17 cellular contexts compared by ENCODE assay signal in the genomic region with DNA sequence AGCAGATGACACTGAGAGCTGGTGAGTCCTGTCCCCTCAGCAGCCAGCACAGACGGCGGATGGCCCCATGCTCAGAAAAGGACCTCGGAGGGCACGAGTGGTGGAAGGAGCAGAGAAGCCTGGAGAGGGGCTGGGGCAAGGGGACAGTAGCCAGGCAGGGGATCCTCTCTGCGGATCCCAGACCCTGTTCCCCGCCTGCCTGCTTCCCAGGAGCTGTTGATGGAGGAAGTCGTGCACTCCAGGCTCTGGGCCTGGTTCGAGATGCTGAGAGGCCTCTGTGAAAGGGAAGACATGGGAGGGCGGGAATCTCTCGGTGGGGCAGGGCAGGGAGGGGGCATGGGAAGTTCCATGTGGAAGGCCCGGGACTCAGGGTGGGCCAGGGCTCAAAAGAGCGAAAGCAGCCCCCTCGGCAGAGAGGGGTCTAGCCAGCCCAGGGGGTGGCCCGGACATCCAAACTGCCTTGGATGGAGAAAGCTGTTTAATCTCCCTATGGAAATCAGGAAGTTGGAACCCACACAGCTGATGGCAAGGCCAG.
"Had no signal": no experiment of that assay in that cellular context is flagged by ENCODE, and none has a peak within 500 bp of the region (broad histone marks: within the 10 kb centered on the region; RNA-seq: fewer than 3 reads in every experiment).

No MANE protein-coding gene starts in this region.

- H3K4me1 ChIP-seq: upper lobe of right lung had no signal

- H3K4me3 ChIP-seq: ovary, upper lobe of right lung had no signal

- H3K36me3 ChIP-seq: brain microvascular endothelial cell, ovary, upper lobe of right lung had no signal

- H3K9me3 ChIP-seq: ovary, upper lobe of right lung had no signal

- DNase-seq: activated CD4-positive, alpha-beta T cell treated with anti-CD3 and anti-CD28 coated beads, Interleukin-2, amount 10 ng/mL, durations not matched to agents 7 days and 5 days; activated CD4-positive, CD25-positive, alpha-beta regulatory T cell; activated CD8-positive, alpha-beta memory T cell treated with anti-CD3 and anti-CD28 coated beads, Interleukin-2, amount 50 U/mL, for 48 hours; activated gamma-delta T cell treated with Interleukin-2 at 50 U/mL for 16 hours; activated T-cell treated with anti-CD3 and anti-CD28 coated beads, Interleukin-2, amount 50 U/mL, for 72 hours; amniotic stem cell; brain microvascular endothelial cell; hippocampal formation; left ventricle myocardium superior; ovary; stimulated activated CD4-positive, alpha-beta T cell treated with anti-CD3 and anti-CD28 coated beads, Interleukin-12 subunit alpha, Interleukin-12 subunit beta, amount 100 ng/mL, for 4 hours; stimulated activated CD4-positive, alpha-beta T cell treated with anti-CD3 and anti-CD28 coated beads, Interleukin-2, amount 100 ng/mL, for 24 hours; upper lobe of right lung had no signal

- H3K36me3 Mint-ChIP-seq: activated naive CD8-positive, alpha-beta T cell; stimulated activated effector memory CD8-positive, alpha-beta T cell treated with anti-CD3 and anti-CD28 coated beads, Interleukin-12 subunit alpha, Interleukin-12 subunit beta, amount 100 ng/mL, for 72 hours had no signal

- H3K27ac Mint-ChIP-seq: activated CD4-positive, alpha-beta T cell treated with anti-CD3 and anti-CD28 coated beads, Interleukin-2, amount 10 ng/mL, durations not matched to agents 7 days and 5 days; activated naive CD8-positive, alpha-beta T cell; activated T-cell treated with anti-CD3 and anti-CD28 coated beads, Interleukin-2, amount 50 U/mL, for 72 hours; stimulated activated effector memory CD8-positive, alpha-beta T cell treated with anti-CD3 and anti-CD28 coated beads, Interleukin-12 subunit alpha, Interleukin-12 subunit beta, amount 100 ng/mL, for 72 hours; T-helper 2 cell treated with Interferon-gamma antibody and Interleukin-4, amounts not matched to agents 5 μg/mL and 100 μg/mL, for 36 hours had no signal

- H3K9me3 Mint-ChIP-seq: activated CD4-positive, alpha-beta T cell treated with anti-CD3 and anti-CD28 coated beads, Interleukin-2, amount 10 ng/mL, durations not matched to agents 7 days and 5 days; activated T-cell treated with anti-CD3 and anti-CD28 coated beads, Interleukin-2, amount 50 U/mL, for 72 hours; stimulated activated effector memory CD8-positive, alpha-beta T cell treated with anti-CD3 and anti-CD28 coated beads, Interleukin-12 subunit alpha, Interleukin-12 subunit beta, amount 100 ng/mL, for 72 hours; T-helper 2 cell treated with Interferon-gamma antibody and Interleukin-4, amounts not matched to agents 5 μg/mL and 100 μg/mL, for 36 hours had no signal

- ATAC-seq: activated T-cell treated with anti-CD3 and anti-CD28 coated beads, Interleukin-2, amount 50 U/mL, for 72 hours; left ventricle myocardium superior; sciatic nerve; upper lobe of right lung had no signal

- H3K27ac ChIP-seq: brain microvascular endothelial cell, ovary, upper lobe of right lung had no signal

- H3K27me3 ChIP-seq: brain microvascular endothelial cell, ovary, upper lobe of right lung had no signal

- H3K4me3 Mint-ChIP-seq: activated CD4-positive, alpha-beta T cell treated with anti-CD3 and anti-CD28 coated beads, Interleukin-2, amount 10 ng/mL, durations not matched to agents 7 days and 5 days; activated naive CD8-positive, alpha-beta T cell; activated T-cell treated with anti-CD3 and anti-CD28 coated beads, Interleukin-2, amount 50 U/mL, for 72 hours; stimulated activated effector memory CD8-positive, alpha-beta T cell treated with anti-CD3 and anti-CD28 coated beads, Interleukin-12 subunit alpha, Interleukin-12 subunit beta, amount 100 ng/mL, for 72 hours; T-helper 2 cell treated with Interferon-gamma antibody and Interleukin-4, amounts not matched to agents 5 μg/mL and 100 μg/mL, for 36 hours had no signal
